19 cellular contexts compared by ENCODE assay signal in genomic region chr15:95829062-95829461, GRCh38.
"Had no signal": no experiment of that assay in that cellular context is flagged by ENCODE, and none has a peak within 500 bp of the region (broad histone marks: within the 10 kb centered on the region; RNA-seq: fewer than 3 reads in every experiment).

No MANE protein-coding gene starts in this region.

- H3K27me3 ChIP-seq: cardiac muscle cell, transverse colon had no signal

- H3K9me3 ChIP-seq: transverse colon had no signal

- ATAC-seq: activated naive CD4-positive, alpha-beta T cell treated with anti-CD3 and anti-CD28 coated beads, Interleukin-2, amount 50 U/mL, for 72 hours; activated T-cell treated with anti-CD3 and anti-CD28 coated beads, Interleukin-2, amount 50 U/mL, for 72 hours; left ventricle myocardium superior; natural killer cell had no signal

- H3K36me3 ChIP-seq: cardiac muscle cell, transverse colon had no signal

- H3K4me3 ChIP-seq: cardiac muscle cell, transverse colon had no signal

- DNase-seq: activated B cell treated with CpG ODN at 0.5 μM for 24 hours; activated CD4-positive, alpha-beta T cell treated with anti-CD3 and anti-CD28 coated beads, Interleukin-2, amount 10 ng/mL, durations not matched to agents 7 days and 5 days; activated CD8-positive, alpha-beta memory T cell treated with anti-CD3 and anti-CD28 coated beads, Interleukin-2, amount 50 U/mL, for 48 hours; activated gamma-delta T cell; activated T-cell treated with anti-CD3 and anti-CD28 coated beads, Interleukin-2, amount 50 U/mL, for 72 hours; left ventricle myocardium superior; mesenchymal stem cell; natural killer cell; nucleus accumbens; posterior cingulate gyrus; stimulated activated CD4-positive, alpha-beta T cell treated with anti-CD3 and anti-CD28 coated beads, Interleukin-4, amount 100 ng/mL, for 24 hours; stimulated activated naive CD4-positive, alpha-beta T cell; transverse colon had no signal

- FAIRE-seq: colon, endometrium, keratinocyte, TTC549 had no signal

- H3K4me1 ChIP-seq: transverse colon had no signal

- H3K27ac ChIP-seq: cardiac muscle cell, transverse colon had no signal
